ENCODE assay signal across 8 cellular contexts in the genomic region with DNA sequence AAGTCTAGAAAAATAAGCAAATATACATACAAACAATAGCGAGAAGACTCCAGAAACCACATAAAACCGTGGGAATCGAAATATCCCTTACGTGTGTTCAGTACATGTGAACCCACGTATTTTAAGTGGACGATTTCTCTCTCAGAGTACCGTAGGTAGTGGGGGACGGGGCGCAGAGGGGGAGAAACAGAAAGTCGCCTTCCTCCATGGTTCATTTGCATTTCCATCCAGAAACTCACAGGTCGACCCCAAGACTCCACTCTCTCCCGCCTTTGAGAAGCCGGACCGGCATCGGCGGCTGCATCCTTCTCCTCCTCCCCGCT. TPM values are rescaled to one million over a fixed set of nuclear protein-coding genes. Genes with fewer than 3 reads are reported as not detected.
A peak's percentile ranks its signal among the peaks of the same experiment; 100 is the strongest.
DNase-seq lines count a peak whose midpoint lies in the region; ATAC-seq and TF ChIP-seq lines count a peak whose summit lies in the region.

No MANE protein-coding gene starts in this region.

- TF ChIP-seq RAD21 in SK-N-SH (IDR thresholded peaks at IDR 0.05; ENCODE audit: low read length): no peak

- POLR2A ChIA-PET in SK-N-SH (lab: Yijun Ruan, JAX): no interaction called here

- CTCF ChIA-PET in SK-N-SH (lab: Yijun Ruan, JAX): no interaction called here

- peak overlapping the region; percentile 28 to 64 for H3K4me3 ChIP-seq in SK-N-SH (ENCODE audit: low read depth in 2 of 2, low read length in 1 of 2)
- H3K4me3 ChIP-seq in stomach smooth muscle (ENCODE audit: low read length in 2 of 2): peak overlapping the region; percentile 55 to 77

- no peaks in the 10 kb centered on the region for H3K79me2 ChIP-seq in SK-N-SH (ENCODE audit: insufficient read depth)

- WGBS in SK-N-SH (ENCODE audit: low lambda C conversion rate): 5% methylated on average over 12 of the region's 17 CpGs

- TF ChIP-seq EP300 in SK-N-SH (IDR thresholded peaks at IDR 0.05; ENCODE audit: borderline replicate concordance in 1 of 2, low read depth in 1 of 2, low read length in 1 of 2): no peak

- H3K27me3 ChIP-seq in SK-N-SH (ENCODE audit: insufficient read depth): peaks cover 20% of the 10 kb centered on the region; the same call in 1 of the 2 replicates
- H3K27me3 ChIP-seq in stomach smooth muscle (ENCODE audit: control insufficient read depth in 1 of 2, insufficient read depth in 2 of 2, low read length in 2 of 2): no peaks in the 10 kb centered on the region

- H3K9ac ChIP-seq in SK-N-SH: no peak overlapping the region
- peak overlapping the region; percentile 43 to 65 for H3K9ac ChIP-seq in stomach smooth muscle (ENCODE audit: low read length in 2 of 2)

- H4K20me1 ChIP-seq in SK-N-SH (ENCODE audit: insufficient read depth): no peaks in the 10 kb centered on the region

- H3K9me3 Mint-ChIP-seq in activated T-helper 17 cell treated with anti-CD3 and anti-CD28 coated beads, Interleukin-2, amount 50 U/mL, for 72 hours: no peaks in the 10 kb centered on the region
- H3K9me3 Mint-ChIP-seq in immature natural killer cell: no peaks in the 10 kb centered on the region

- H3K27me3 Mint-ChIP-seq in activated T-helper 17 cell treated with anti-CD3 and anti-CD28 coated beads, Interleukin-2, amount 50 U/mL, for 72 hours: peaks cover 7% of the 10 kb centered on the region
- peaks cover 3 to 7% (median 4%) of the 10 kb centered on the region in 3 donors for H3K27me3 Mint-ChIP-seq in immature natural killer cell (ENCODE audit: low read depth in 3 of 3)

- H3K9me3 ChIP-seq in SK-N-SH (no peaks in the 10 kb centered on the region), stomach smooth muscle (ENCODE audit: control insufficient read depth in 2 of 2, low read length in 2 of 2) (no peaks in the 10 kb centered on the region)

- H3K27ac ChIP-seq in SK-N-SH (ENCODE audit: low read depth in 2 of 2, low read length in 1 of 2): no peak overlapping the region
- H3K27ac ChIP-seq in stomach smooth muscle (ENCODE audit: low read length): peak overlapping the region; percentile 26

- no peaks in the 10 kb centered on the region for H3K9me2 ChIP-seq in SK-N-SH

- H3K36me3 ChIP-seq in SK-N-SH (replicated peaks in 1 of 2; ENCODE audit: control insufficient read depth in 1 of 2, insufficient read depth in 2 of 2, low read length in 1 of 2) (no peaks in the 10 kb centered on the region), stomach smooth muscle (ENCODE audit: control insufficient read depth in 2 of 2, insufficient read depth in 2 of 2, low read length in 2 of 2) (no peaks in the 10 kb centered on the region)

- peak overlapping the region; percentile 69; the same call in 1 of the 2 replicates for H2AFZ ChIP-seq in SK-N-SH (ENCODE audit: low read depth)

- H3K27ac Mint-ChIP-seq in activated T-helper 17 cell treated with anti-CD3 and anti-CD28 coated beads, Interleukin-2, amount 50 U/mL, for 72 hours: peak overlapping the region; percentile 68
- peak overlapping the region in 3 of 6 donors; percentile 17 to 30 (median 22) for H3K27ac Mint-ChIP-seq in immature natural killer cell

- peaks cover 21% of the 10 kb centered on the region for H3K4me1 Mint-ChIP-seq in activated T-helper 17 cell treated with anti-CD3 and anti-CD28 coated beads, Interleukin-2, amount 50 U/mL, for 72 hours
- peaks cover 24 to 37% of the 10 kb centered on the region in 2 donors for H3K4me1 Mint-ChIP-seq in immature natural killer cell

- no peak; the same call in 2 of the 3 replicates for ATAC-seq in SK-N-SH treated with all-trans-retinoic acid at 6 μM for 48 hours
- ATAC-seq in activated T-helper 17 cell treated with anti-CD3 and anti-CD28 coated beads, Interleukin-2, amount 50 U/mL, for 72 hours (replicated peaks): no peak
- ATAC-seq in HG02678 (IDR thresholded peaks at IDR 0.05; ENCODE audit: unreplicated experiment): no peak

- H3K4me1 ChIP-seq in SK-N-SH (ENCODE audit: control insufficient read depth in 1 of 2, insufficient read depth in 2 of 2, low read depth in 1 of 2, low read length in 1 of 2): peaks cover 0 to 2% of the 10 kb centered on the region in 2 experiments; a peak in 1 of 4 replicates
- H3K4me1 ChIP-seq in stomach smooth muscle (ENCODE audit: control insufficient read depth, insufficient read depth, low read length): peaks cover 5% of the 10 kb centered on the region

- H3K36me3 Mint-ChIP-seq in activated T-helper 17 cell treated with anti-CD3 and anti-CD28 coated beads, Interleukin-2, amount 50 U/mL, for 72 hours (ENCODE audit: low read depth): no peaks in the 10 kb centered on the region
- no peaks in the 10 kb centered on the region for H3K36me3 Mint-ChIP-seq in immature natural killer cell

- DNase-seq in SK-N-SH (no peak), immature natural killer cell (peak in 1 of 3 donors; percentile 6), retina (no peak), NCI-H446 (lab: John Stamatoyannopoulos, UW) (no peak)

- no peak for TF ChIP-seq CTCF in SK-N-SH (IDR thresholded peaks at IDR 0.05)

- no peaks in the 10 kb centered on the region for H3F3A ChIP-seq in SK-N-SH (replicated peaks; ENCODE audit: insufficient read depth)

- H3K4me3 Mint-ChIP-seq in activated T-helper 17 cell treated with anti-CD3 and anti-CD28 coated beads, Interleukin-2, amount 50 U/mL, for 72 hours: peak overlapping the region; percentile 82
- H3K4me3 Mint-ChIP-seq in immature natural killer cell: peak overlapping the region; percentile 83 to 91 (median 87)

- peak overlapping the region; percentile 90; the same call in 1 of the 2 replicates for H3K4me2 ChIP-seq in SK-N-SH

TF ChIP-seq in SK-N-SH, 30 proteins besides CTCF, POLR2A, EP300 and RAD21:
- TF ChIP-seq TCF12 (IDR thresholded peaks at IDR 0.05) (no peak), NRF1 (IDR thresholded peaks at IDR 0.05; ENCODE audit: low read depth, low read length) (no peak), GATA2 (CRISPR knock-in tag; IDR thresholded peaks at IDR 0.05) (no peak), MXI1 (IDR thresholded peaks at IDR 0.05; ENCODE audit: low read depth, low read length) (no peak), TAF1 (IDR thresholded peaks at IDR 0.05; ENCODE audit: borderline replicate concordance, low read depth, low read length) (no peak)
- TF ChIP-seq, protein P1, sequence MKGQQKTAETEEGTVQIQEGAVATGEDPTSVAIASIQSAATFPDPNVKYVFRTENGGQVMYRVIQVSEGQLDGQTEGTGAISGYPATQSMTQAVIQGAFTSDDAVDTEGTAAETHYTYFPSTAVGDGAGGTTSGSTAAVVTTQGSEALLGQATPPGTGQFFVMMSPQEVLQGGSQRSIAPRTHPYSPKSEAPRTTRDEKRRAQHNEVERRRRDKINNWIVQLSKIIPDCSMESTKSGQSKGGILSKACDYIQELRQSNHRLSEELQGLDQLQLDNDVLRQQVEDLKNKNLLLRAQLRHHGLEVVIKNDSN (IDR thresholded peaks at IDR 0.05; ENCODE audit: borderline replicate concordance, low read depth): no peak

TF ChIP-seq in SK-N-SH treated with all-trans-retinoic acid at 6 μM for 48 hours, 23 proteins besides CTCF, POLR2A, EP300 and RAD21:
- TF ChIP-seq BACH2 (CRISPR knock-in tag; IDR thresholded peaks at IDR 0.05; ENCODE audit: borderline replicate concordance) (no peak), RARB (CRISPR knock-in tag; IDR thresholded peaks at IDR 0.05) (no peak), ARNTL (CRISPR knock-in tag; IDR thresholded peaks at IDR 0.05; ENCODE audit: borderline replicate concordance, low read depth) (no peak)
TF ChIP-seq in SK-N-SH treated with all-trans-retinoic acid at 6 μM for 48 hours: peak in this region for 0.

RNA-seq across cellular contexts. Expression of gene ENPP1, which starts 0.5 kb away (rescaled TPM):
- polyA plus RNA-seq in SK-N-SH (2012; rRNA removed) (not detected in 2 replicates), immature natural killer cell (1 to 10 TPM in 2 of 3 donors, under 1 TPM in 1; 0.29 to 2.5 (median 1.3) TPM)
- polyA plus RNA-seq in SK-N-SH (2012; cell fraction: cytosol; rRNA removed): 0.01 TPM in 1 of 2 replicates, not detected in the other
- not detected in 2 replicates for polyA plus RNA-seq in SK-N-SH (2012; cell fraction: nucleus; rRNA removed)
- total RNA-seq in activated T-helper 17 cell treated with anti-CD3 and anti-CD28 coated beads, Interleukin-2, amount 50 U/mL, for 72 hours: under 1 TPM; 0.73 to 0.74 TPM
